In the genomic region with DNA sequence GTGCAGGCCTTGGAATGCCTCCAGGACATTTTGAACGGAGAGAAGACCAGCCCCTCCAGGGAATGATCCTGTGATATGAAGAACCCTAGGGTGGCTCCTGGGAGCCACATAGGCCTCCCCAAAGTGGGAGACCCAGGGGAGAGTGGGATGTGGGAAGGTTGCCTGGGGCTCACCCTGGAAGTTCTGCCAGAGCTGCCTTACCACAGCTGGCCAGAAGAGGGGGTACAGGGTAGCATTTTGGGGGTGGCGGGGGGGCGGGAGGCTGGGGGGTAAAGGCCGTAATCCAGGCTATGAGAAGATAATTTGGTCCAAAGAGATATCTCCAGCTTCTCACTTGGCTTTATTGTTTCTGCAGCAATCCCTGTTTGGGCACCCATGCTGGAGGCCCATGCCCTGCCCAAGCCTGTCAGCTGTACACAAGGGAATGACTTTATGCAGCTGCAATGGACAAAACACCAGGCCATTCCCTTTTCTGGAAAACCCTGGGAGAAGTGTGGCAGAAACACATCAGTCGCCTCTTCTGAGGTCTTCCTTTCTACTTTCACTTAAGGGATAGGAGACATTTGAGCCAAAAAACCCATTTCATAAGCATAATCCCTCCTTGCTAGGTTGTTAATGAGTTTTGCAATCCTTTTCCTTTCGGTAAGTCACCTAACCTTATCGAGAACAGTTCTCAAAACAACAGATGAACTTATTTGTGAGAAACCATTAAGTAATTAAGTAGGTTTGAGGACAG, we compare ENCODE assay signal across 7 cellular contexts. TPM values are rescaled to one million over a fixed set of nuclear protein-coding genes. Genes with fewer than 3 reads are reported as not detected.
DNase-seq lines count a peak whose midpoint lies in the region; ATAC-seq and TF ChIP-seq lines count a peak whose summit lies in the region.
"Had no signal": no experiment of that assay in that cellular context is flagged by ENCODE, and none has a peak within 500 bp of the region (broad histone marks: within the 10 kb centered on the region; RNA-seq: fewer than 3 reads in every experiment).

No MANE protein-coding gene starts in this region.

- H3K27me3 ChIP-seq in esophagus (ENCODE audit: control insufficient read depth in 1 of 2, insufficient read depth in 2 of 2, low read length in 2 of 2) (no peaks in the 10 kb centered on the region), testis (no peaks in the 10 kb centered on the region)

- no peak for TF ChIP-seq POLR2A in testis (IDR thresholded peaks at IDR 0.05)

- TF ChIP-seq CTCF in testis (IDR thresholded peaks at IDR 0.05) = peak in 1 of 3 experiments; percentile 36

- POLR2A ChIA-PET in activated CD4-positive, alpha-beta T cell treated with anti-CD3 and anti-CD28 coated beads for 36 hours (lab: Charles Lee) = no interaction called here

- H3K27ac ChIP-seq in esophagus (ENCODE audit: low read depth in 2 of 2, low read length in 1 of 2) = peak overlapping the region; percentile 64 to 80
- peak overlapping the region; percentile 26 to 67 for H3K27ac ChIP-seq in testis

- no peak for ATAC-seq in activated CD4-positive, alpha-beta T cell treated with anti-CD3 and anti-CD28 coated beads for 36 hours

- 72% methylated on average over 7 of the region's 7 CpGs for WGBS in esophagus, 2 donors
- 83 to 84% methylated on average over 7 of the region's 7 CpGs for WGBS in testis, 2 donors

- peak; percentile 50 for DNase-seq in activated CD4-positive, alpha-beta T cell treated with anti-CD3 and anti-CD28 coated beads for 36 hours
- no peak for DNase-seq in activated CD4-positive, alpha-beta T cell treated with anti-CD3 and anti-CD28 coated beads for 1 hour
- DNase-seq in testis (no peak), middle frontal gyrus (ENCODE audit: extremely low spot score, low spot score) (no peak), NCI-H774 (lab: John Stamatoyannopoulos, UW) (no peak)

- no peak overlapping the region for H3K4me3 ChIP-seq in esophagus (ENCODE audit: low read depth in 1 of 2, low read length in 2 of 2)
- no peak overlapping the region for H3K4me3 ChIP-seq in testis

- H3K4me1 Mint-ChIP-seq in activated CD4-positive, alpha-beta T cell treated with anti-CD3 and anti-CD28 coated beads for 36 hours = peaks cover 7% of the 10 kb centered on the region
- H3K4me1 Mint-ChIP-seq: memory B cell had no signal

- no peaks in the 10 kb centered on the region for H3K27me3 Mint-ChIP-seq in activated CD4-positive, alpha-beta T cell treated with anti-CD3 and anti-CD28 coated beads for 36 hours
- H3K27me3 Mint-ChIP-seq: memory B cell had no signal

- no peaks in the 10 kb centered on the region for H3K9me3 Mint-ChIP-seq in activated CD4-positive, alpha-beta T cell treated with anti-CD3 and anti-CD28 coated beads for 36 hours (ENCODE audit: low read depth)
- H3K9me3 Mint-ChIP-seq: memory B cell had no signal

- H3K27ac Mint-ChIP-seq in activated CD4-positive, alpha-beta T cell treated with anti-CD3 and anti-CD28 coated beads for 36 hours = no peak overlapping the region
- H3K27ac Mint-ChIP-seq: memory B cell had no signal

- H3K4me1 ChIP-seq in esophagus (ENCODE audit: control insufficient read depth in 2 of 2, insufficient read depth in 2 of 2, low read length in 1 of 2) = peaks cover 3 to 4% of the 10 kb centered on the region in 2 donors
- H3K4me1 ChIP-seq in testis = peaks cover 11% of the 10 kb centered on the region

- intact Hi-C loops in activated CD4-positive, alpha-beta T cell treated with anti-CD3 and anti-CD28 coated beads for 36 hours (cut with DNase I, micrococcal nuclease) = loop anchor here in 1 of 2 experiments (2.0 kb wide), 1 partner anchor 51 kb away; a partner anchor contains a TSS
- intact Hi-C loops in testis (cut with DNase I; ENCODE audit: low total_unique reads) = no loop called here

- no peak overlapping the region for H3K4me3 Mint-ChIP-seq in activated CD4-positive, alpha-beta T cell treated with anti-CD3 and anti-CD28 coated beads for 36 hours
- H3K4me3 Mint-ChIP-seq: memory B cell had no signal

- CTCF ChIA-PET in activated CD4-positive, alpha-beta T cell treated with anti-CD3 and anti-CD28 coated beads for 36 hours (lab: Charles Lee) = interaction anchor here (1.4 to 3.5 kb wide), 7 partner anchors 9 to 226 kb away, joined by 3 to 10 read pairs (median 6); no protein-coding TSS in a partner anchor

- H3K9me3 ChIP-seq in esophagus (ENCODE audit: control insufficient read depth in 2 of 2, insufficient read depth in 1 of 2, low read depth in 1 of 2, low read length in 1 of 2) (no peaks in the 10 kb centered on the region), testis (no peaks in the 10 kb centered on the region)

- peaks cover 10 to 26% of the 10 kb centered on the region in 2 donors for H3K36me3 ChIP-seq in esophagus (ENCODE audit: control insufficient read depth in 2 of 2, insufficient read depth in 2 of 2, low read length in 1 of 2)
- H3K36me3 ChIP-seq in testis (ENCODE audit: low read depth, missing control alignments) = no peaks in the 10 kb centered on the region

- H3K36me3 Mint-ChIP-seq in activated CD4-positive, alpha-beta T cell treated with anti-CD3 and anti-CD28 coated beads for 36 hours (ENCODE audit: low read depth) = peaks cover 2% of the 10 kb centered on the region

RNA-seq across cellular contexts. Expression of a gene that starts 11.0 kb away (rescaled TPM):
- 1 to 10 TPM in 1 of 2 experiments, not detected in 1; 2.8 TPM for total RNA-seq in activated CD4-positive, alpha-beta T cell treated with anti-CD3 and anti-CD28 coated beads for 36 hours
- polyA plus RNA-seq in esophagus = 10 to 100 TPM in 1 of 2 donors, 1 to 10 TPM in 1; 7.0 to 13.1 TPM
- total RNA-seq in testis = 1 to 10 TPM; 3.5 to 3.6 TPM
- polyA plus RNA-seq in testis (ENCODE audit: insufficient read depth, low read depth, low replicate concordance) = 21.7 TPM

RNA-seq across cellular contexts. Expression of a gene that starts 15.4 kb away (rescaled TPM):
- total RNA-seq in activated CD4-positive, alpha-beta T cell treated with anti-CD3 and anti-CD28 coated beads for 36 hours = 1 to 10 TPM; 4.0 to 6.5 TPM
- polyA plus RNA-seq in esophagus = 1 to 10 TPM; 2.5 to 6.7 TPM
- total RNA-seq in testis = 10 to 100 TPM; 16.8 to 19.9 TPM
- 30.2 TPM for polyA plus RNA-seq in testis (ENCODE audit: insufficient read depth, low read depth, low replicate concordance)

RNA-seq across cellular contexts. Expression of a gene that starts 51.3 kb away (rescaled TPM):
- total RNA-seq in activated CD4-positive, alpha-beta T cell treated with anti-CD3 and anti-CD28 coated beads for 36 hours = not detected
- polyA plus RNA-seq in esophagus (1 to 10 TPM in 1 of 2 donors, under 1 TPM in 1; 0.88 to 1.1 TPM), testis (ENCODE audit: insufficient read depth, low read depth, low replicate concordance) (9.9 TPM)
- 1 to 10 TPM; 5.4 to 6.3 TPM for total RNA-seq in testis

RNA-seq across cellular contexts. Expression of a gene that starts 51.5 kb away (rescaled TPM):
- total RNA-seq in activated CD4-positive, alpha-beta T cell treated with anti-CD3 and anti-CD28 coated beads for 36 hours = 10 to 100 TPM; 12.0 to 17.1 TPM
- 1 to 10 TPM; 6.0 to 7.4 TPM for polyA plus RNA-seq in esophagus
- 10 to 100 TPM; 33.2 to 42.9 TPM for total RNA-seq in testis
- 16.7 TPM for polyA plus RNA-seq in testis (ENCODE audit: insufficient read depth, low read depth, low replicate concordance)

Comparison
In these comparisons a context has a peak if more than half of its experiments do, and no peak if none do; other contexts are left out.
1. RNA of a gene that starts 51.3 kb away (total RNA-seq): 5.4 to 6.3 TPM in testis; not detected in activated CD4-positive, alpha-beta T cell treated with anti-CD3 and anti-CD28 coated beads for 36 hours; every median in the first group is over 4 times any median in the second.